16 cellular contexts compared by ENCODE assay signal in genomic region chr2:64145760-64146159, GRCh38. TPM values are rescaled to one million over a fixed set of nuclear protein-coding genes. Genes with fewer than 3 reads are reported as not detected.
A peak's percentile ranks its signal among the peaks of the same experiment; 100 is the strongest.
DNase-seq lines count a peak whose midpoint lies in the region; ATAC-seq and TF ChIP-seq lines count a peak whose summit lies in the region.
"Had no signal": no experiment of that assay in that cellular context is flagged by ENCODE, and none has a peak within 500 bp of the region (broad histone marks: within the 10 kb centered on the region; RNA-seq: fewer than 3 reads in every experiment).

No MANE protein-coding gene starts in this region.

- peaks cover 77% of the 10 kb centered on the region for H3K79me2 ChIP-seq in DOHH2 (ENCODE audit: control insufficient read depth, low read length)
- H3K79me2 ChIP-seq in OCI-LY7 (ENCODE audit: insufficient read depth, low read depth, low read length): peaks cover 40% of the 10 kb centered on the region
- peaks cover 4% of the 10 kb centered on the region for H3K79me2 ChIP-seq in parathyroid adenoma

- H3K4me2 ChIP-seq in DOHH2 (ENCODE audit: low read length) (peak overlapping the region; percentile 99), OCI-LY7 (ENCODE audit: low read length) (peak overlapping the region; percentile 95), parathyroid adenoma (ENCODE audit: low read length) (peak overlapping the region; percentile 19)
- H3K4me2 ChIP-seq: KMS-11 had no signal

- no TSS peak for BruUV-seq in OCI-LY7 (replicated peaks; lab: Mats Ljungman, UMichigan)

- CTCF ChIA-PET in OCI-LY7 (lab: Charles Lee; ENCODE audit: unreplicated experiment): interaction anchor here (0.5 kb wide), 1 partner anchor 185 kb away, joined by 5 read pairs; no protein-coding TSS in a partner anchor

- no peak for ATAC-seq in GM18502 (IDR thresholded peaks at IDR 0.05; ENCODE audit: poor library complexity, unreplicated experiment)
- no peak for ATAC-seq in HG03521 (IDR thresholded peaks at IDR 0.05; ENCODE audit: unreplicated experiment)
- ATAC-seq in HG02981 (IDR thresholded peaks at IDR 0.05; ENCODE audit: unreplicated experiment): no peak
- no peak for ATAC-seq in HG02763 (IDR thresholded peaks at IDR 0.05; ENCODE audit: unreplicated experiment)

- H3K27ac ChIP-seq in DOHH2 (ENCODE audit: low read depth, low read length) (peak overlapping the region; percentile 13; the same call in 1 of the 2 replicates), OCI-LY7 (ENCODE audit: low read depth, low read length, poor library complexity, severe bottlenecking) (no peak overlapping the region), parathyroid adenoma (peak overlapping the region; percentile 11)
- H3K27ac ChIP-seq: KMS-11 had no signal

- H3K9me2 ChIP-seq in DOHH2 (replicated peaks; ENCODE audit: control insufficient read depth, low read length) (no peaks in the 10 kb centered on the region), OCI-LY7 (ENCODE audit: insufficient read depth, low read length) (no peaks in the 10 kb centered on the region)

- intact Hi-C loops in OCI-LY7 (cut with micrococcal nuclease; ENCODE audit: unreplicated experiment): loop anchor here (2.0 kb wide), 2 partner anchors 69 to 181 kb away; no protein-coding TSS in a partner anchor

- H4K20me1 ChIP-seq in DOHH2 (ENCODE audit: control insufficient read depth, insufficient read depth, low read depth, low read length) (peaks cover 12% of the 10 kb centered on the region), OCI-LY7 (ENCODE audit: insufficient read depth, low read length) (peaks cover 16% of the 10 kb centered on the region)

- no peak for TF ChIP-seq CTCF in DOHH2 (IDR thresholded peaks at IDR 0.05; ENCODE audit: low read depth, low read length, poor library complexity, severe bottlenecking)
- no peak for TF ChIP-seq CTCF in OCI-LY7 (conservative IDR thresholded peaks at IDR 0.05; ENCODE audit: low read length)
- TF ChIP-seq CTCF in parathyroid adenoma (IDR thresholded peaks at IDR 0.05): no peak

- H3K4me1 ChIP-seq in DOHH2 (ENCODE audit: control insufficient read depth, low read length) (peaks cover 55% of the 10 kb centered on the region), OCI-LY7 (ENCODE audit: insufficient read depth, low read length, poor library complexity, severe bottlenecking) (peaks cover 26% of the 10 kb centered on the region), parathyroid adenoma (no peaks in the 10 kb centered on the region)

- no peaks in the 10 kb centered on the region for H3K27me3 ChIP-seq in DOHH2 (ENCODE audit: control insufficient read depth, low read length)
- no peaks in the 10 kb centered on the region for H3K27me3 ChIP-seq in parathyroid adenoma (ENCODE audit: control insufficient read depth, insufficient read depth, low read length)
- H3K27me3 ChIP-seq: BLaER1 treated with 17β-estradiol and CSF1 and Interleukin-3, amounts not matched to agents 10 nM and 100 nM had no signal

- no peak for DNase-seq in OCI-LY7 (ENCODE audit: low spot score)
- DNase-seq in central memory CD4-positive, alpha-beta T cell: peak; percentile 19
- DNase-seq: DMS79, H7, NCI-H1417 treated with DMSO at 0.1 percent for 48 hours, NCI-H1930, NCI-H226, NCI-H524 treated with DMSO at 0.1 percent for 48 hours had no signal

- no peak overlapping the region for H3K9ac ChIP-seq in parathyroid adenoma
- H3K9ac ChIP-seq: BLaER1 treated with 17β-estradiol and CSF1 and Interleukin-3, amounts not matched to agents 10 nM and 100 nM; KMS-11 had no signal

- peaks cover 3% of the 10 kb centered on the region; the same call in 1 of the 2 replicates for H3F3A ChIP-seq in DOHH2 (ENCODE audit: control insufficient read depth, insufficient read depth)

- H3K9me3 ChIP-seq in DOHH2 (ENCODE audit: control insufficient read depth, insufficient read depth, low read length) (no peaks in the 10 kb centered on the region), OCI-LY7 (ENCODE audit: low read length) (no peaks in the 10 kb centered on the region), parathyroid adenoma (ENCODE audit: control insufficient read depth, low read length) (no peaks in the 10 kb centered on the region)
- H3K9me3 ChIP-seq: BLaER1 treated with 17β-estradiol and CSF1 and Interleukin-3, amounts not matched to agents 10 nM and 100 nM had no signal

- H3K36me3 ChIP-seq in DOHH2 (ENCODE audit: control insufficient read depth, low read length) (peaks cover 54% of the 10 kb centered on the region), OCI-LY7 (ENCODE audit: insufficient read depth, low read length) (peaks cover 28% of the 10 kb centered on the region), parathyroid adenoma (ENCODE audit: control insufficient read depth, insufficient read depth, low read length) (no peaks in the 10 kb centered on the region)

- POLR2A ChIA-PET in OCI-LY7 (lab: Charles Lee): interaction anchor here (0.7 to 2.2 kb wide), 9 partner anchors 10 to 93 kb away, joined by 3 to 5 read pairs (median 3); no protein-coding TSS in a partner anchor

- H2AFZ ChIP-seq in OCI-LY7 (ENCODE audit: low read length): peak overlapping the region; percentile 62; the same call in 1 of the 2 replicates
- H2AFZ ChIP-seq in parathyroid adenoma: peak overlapping the region; percentile 62

- H3K4me3 ChIP-seq in DOHH2 (ENCODE audit: low read length) (peak overlapping the region; percentile 96), OCI-LY7 (ENCODE audit: low read depth, low read length, poor library complexity, severe bottlenecking) (peak overlapping the region; percentile 97), parathyroid adenoma (ENCODE audit: low read depth, low read length) (no peak overlapping the region)
- H3K4me3 ChIP-seq: BLaER1 treated with 17β-estradiol and CSF1 and Interleukin-3, amounts not matched to agents 10 nM and 100 nM had no signal

RNA-seq across cellular contexts. Expression of gene PELI1, which starts 1.5 kb away (rescaled TPM):
- 108 and 110 TPM in 2 replicates for total RNA-seq in OCI-LY7 (2014; rRNA removed; shearing (Covaris generic))
- total RNA-seq in OCI-LY7 (2022): 174 and 211 TPM in 2 replicates

Comparison
In these comparisons a context has a peak if more than half of its experiments do, and no peak if none do; other contexts are left out.
1. H3K4me2 ChIP-seq: peak in every context shown above with its lines; median percentile 99 in DOHH2; 95 in OCI-LY7; 19 in parathyroid adenoma.